3 cellular contexts compared by ENCODE assay signal in genomic region chr1:219066098-219066497, GRCh38.
TF ChIP-seq lines count a peak whose summit lies in the region.

No MANE protein-coding gene starts in this region.

TF ChIP-seq in A549, 52 proteins besides CTCF, POLR2A, EP300 and RAD21 (continues in another document):
- TF ChIP-seq HDAC2 (IDR thresholded peaks at IDR 0.05) (no peak), RFX5 (IDR thresholded peaks at IDR 0.05) (no peak), FOSB (CRISPR knock-in tag; IDR thresholded peaks at IDR 0.05) (no peak), E2F6 (IDR thresholded peaks at IDR 0.05; ENCODE audit: borderline replicate concordance, low read depth) (no peak), CBX8 (IDR thresholded peaks at IDR 0.05) (no peak), EHMT2 (IDR thresholded peaks at IDR 0.05; ENCODE audit: low read depth) (no peak), SMC3 (IDR thresholded peaks at IDR 0.05) (no peak), ZSCAN20 (CRISPR knock-in tag; IDR thresholded peaks at IDR 0.05) (no peak), CHD4 (IDR thresholded peaks at IDR 0.05; ENCODE audit: borderline replicate concordance) (no peak), RNF2 (IDR thresholded peaks at IDR 0.05; ENCODE audit: borderline replicate concordance, low read depth) (no peak), KDM1A (IDR thresholded peaks at IDR 0.05; ENCODE audit: low read depth) (no peak), POLR2AphosphoS2 (conservative IDR thresholded peaks at IDR 0.05; ENCODE audit: low read length) (no peak)
- TF ChIP-seq, protein P1, sequence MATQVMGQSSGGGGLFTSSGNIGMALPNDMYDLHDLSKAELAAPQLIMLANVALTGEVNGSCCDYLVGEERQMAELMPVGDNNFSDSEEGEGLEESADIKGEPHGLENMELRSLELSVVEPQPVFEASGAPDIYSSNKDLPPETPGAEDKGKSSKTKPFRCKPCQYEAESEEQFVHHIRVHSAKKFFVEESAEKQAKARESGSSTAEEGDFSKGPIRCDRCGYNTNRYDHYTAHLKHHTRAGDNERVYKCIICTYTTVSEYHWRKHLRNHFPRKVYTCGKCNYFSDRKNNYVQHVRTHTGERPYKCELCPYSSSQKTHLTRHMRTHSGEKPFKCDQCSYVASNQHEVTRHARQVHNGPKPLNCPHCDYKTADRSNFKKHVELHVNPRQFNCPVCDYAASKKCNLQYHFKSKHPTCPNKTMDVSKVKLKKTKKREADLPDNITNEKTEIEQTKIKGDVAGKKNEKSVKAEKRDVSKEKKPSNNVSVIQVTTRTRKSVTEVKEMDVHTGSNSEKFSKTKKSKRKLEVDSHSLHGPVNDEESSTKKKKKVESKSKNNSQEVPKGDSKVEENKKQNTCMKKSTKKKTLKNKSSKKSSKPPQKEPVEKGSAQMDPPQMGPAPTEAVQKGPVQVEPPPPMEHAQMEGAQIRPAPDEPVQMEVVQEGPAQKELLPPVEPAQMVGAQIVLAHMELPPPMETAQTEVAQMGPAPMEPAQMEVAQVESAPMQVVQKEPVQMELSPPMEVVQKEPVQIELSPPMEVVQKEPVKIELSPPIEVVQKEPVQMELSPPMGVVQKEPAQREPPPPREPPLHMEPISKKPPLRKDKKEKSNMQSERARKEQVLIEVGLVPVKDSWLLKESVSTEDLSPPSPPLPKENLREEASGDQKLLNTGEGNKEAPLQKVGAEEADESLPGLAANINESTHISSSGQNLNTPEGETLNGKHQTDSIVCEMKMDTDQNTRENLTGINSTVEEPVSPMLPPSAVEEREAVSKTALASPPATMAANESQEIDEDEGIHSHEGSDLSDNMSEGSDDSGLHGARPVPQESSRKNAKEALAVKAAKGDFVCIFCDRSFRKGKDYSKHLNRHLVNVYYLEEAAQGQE (IDR thresholded peaks at IDR 0.05): no peak; the same call in 1 of the 2 replicates
- TF ChIP-seq, protein P2, sequence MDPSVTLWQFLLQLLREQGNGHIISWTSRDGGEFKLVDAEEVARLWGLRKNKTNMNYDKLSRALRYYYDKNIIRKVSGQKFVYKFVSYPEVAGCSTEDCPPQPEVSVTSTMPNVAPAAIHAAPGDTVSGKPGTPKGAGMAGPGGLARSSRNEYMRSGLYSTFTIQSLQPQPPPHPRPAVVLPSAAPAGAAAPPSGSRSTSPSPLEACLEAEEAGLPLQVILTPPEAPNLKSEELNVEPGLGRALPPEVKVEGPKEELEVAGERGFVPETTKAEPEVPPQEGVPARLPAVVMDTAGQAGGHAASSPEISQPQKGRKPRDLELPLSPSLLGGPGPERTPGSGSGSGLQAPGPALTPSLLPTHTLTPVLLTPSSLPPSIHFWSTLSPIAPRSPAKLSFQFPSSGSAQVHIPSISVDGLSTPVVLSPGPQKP (IDR thresholded peaks at IDR 0.05; ENCODE audit: low read depth, low read length): no peak
- TF ChIP-seq, protein P3, sequence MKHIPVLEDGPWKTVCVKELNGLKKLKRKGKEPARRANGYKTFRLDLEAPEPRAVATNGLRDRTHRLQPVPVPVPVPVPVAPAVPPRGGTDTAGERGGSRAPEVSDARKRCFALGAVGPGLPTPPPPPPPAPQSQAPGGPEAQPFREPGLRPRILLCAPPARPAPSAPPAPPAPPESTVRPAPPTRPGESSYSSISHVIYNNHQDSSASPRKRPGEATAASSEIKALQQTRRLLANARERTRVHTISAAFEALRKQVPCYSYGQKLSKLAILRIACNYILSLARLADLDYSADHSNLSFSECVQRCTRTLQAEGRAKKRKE (CRISPR knock-in tag; IDR thresholded peaks at IDR 0.05; ENCODE audit: low read depth): no peak

TF ChIP-seq in IMR-90, 13 proteins besides CTCF, POLR2A, EP300 and RAD21:
- TF ChIP-seq FOS (IDR thresholded peaks at IDR 0.05; ENCODE audit: low read depth, low read length) (no peak), BHLHE40 (IDR thresholded peaks at IDR 0.05; ENCODE audit: low read depth, low read length) (no peak), CEBPB (IDR thresholded peaks at IDR 0.05; ENCODE audit: low read depth, low read length) (no peak), NFE2L2 (IDR thresholded peaks at IDR 0.05; ENCODE audit: low read depth, low read length) (no peak), MXI1 (IDR thresholded peaks at IDR 0.05; ENCODE audit: borderline replicate concordance, low read depth, low read length) (no peak), MAZ (IDR thresholded peaks at IDR 0.05; ENCODE audit: borderline replicate concordance, low read depth, low read length) (no peak), CHD1 (IDR thresholded peaks at IDR 0.05; ENCODE audit: low read depth, low read length) (no peak)

TF ChIP-seq in endothelial cell of umbilical vein, 7 proteins besides CTCF, POLR2A, EP300 and RAD21:
- TF ChIP-seq MYC (IDR thresholded peaks at IDR 0.05; ENCODE audit: low read depth, low read length): no peak
